Comparison of ENCODE assay signal across 31 cellular contexts in genomic region chr2:225980372-225980771, GRCh38.
"Had no signal": no experiment of that assay in that cellular context is flagged by ENCODE, and none has a peak within 500 bp of the region (broad histone marks: within the 10 kb centered on the region; RNA-seq: fewer than 3 reads in every experiment).

No MANE protein-coding gene starts in this region.

- DNase-seq: activated effector memory CD4-positive, alpha-beta T cell treated with anti-CD3 and anti-CD28 coated beads, Interleukin-2, amount 50 U/mL, for 16 hours; activated effector memory CD4-positive, alpha-beta T cell treated with Interleukin-2 at 50 U/mL for 16 hours; activated gamma-delta T cell; activated gamma-delta T cell treated with Interleukin-2 at 50 U/mL for 16 hours; activated naive CD4-positive, alpha-beta T cell; activated naive CD4-positive, alpha-beta T cell treated with anti-CD3 and anti-CD28 coated beads for 36 hours; activated naive CD4-positive, alpha-beta T cell treated with anti-CD3 and anti-CD28 coated beads, Interleukin-2, amount 10 ng/mL, durations not matched to agents 7 days and 5 days; activated naive CD4-positive, alpha-beta T cell treated with anti-CD3 and anti-CD28 coated beads, Interleukin-2, amount 50 U/mL, for 16 hours; activated naive CD4-positive, alpha-beta T cell treated with Interleukin-2 at 50 U/mL for 16 hours; activated naive CD8-positive, alpha-beta T cell treated with anti-CD3 and anti-CD28 coated beads for 36 hours; activated naive CD8-positive, alpha-beta T cell treated with anti-CD3 and anti-CD28 coated beads, Interleukin-2, amount 10 ng/mL, durations not matched to agents 7 days and 5 days; activated naive CD8-positive, alpha-beta T cell treated with anti-CD3 and anti-CD28 coated beads, Interleukin-2, amount 50 U/mL, for 24 hours; activated T-cell treated with anti-CD3 and anti-CD28 coated beads, Interleukin-2, amount 50 U/mL, for 24 hours; activated T-cell treated with anti-CD3 and anti-CD28 coated beads, Interleukin-2, amount 50 U/mL, for 4 hours; activated T-cell treated with anti-CD3 and anti-CD28 coated beads, Interleukin-2, amount 50 U/mL, for 48 hours; activated T-cell treated with anti-CD3 and anti-CD28 coated beads, Interleukin-2, amount 50 U/mL, for 72 hours; adrenal gland; amniotic stem cell; amygdala; anterior cingulate cortex; aorta; body of pancreas; brain microvascular endothelial cell; caudate nucleus; central memory CD4-positive, alpha-beta T cell; cerebellar nuclear complex had no signal

- ATAC-seq: activated naive CD4-positive, alpha-beta T cell treated with anti-CD3 and anti-CD28 coated beads, Interleukin-2, amount 50 U/mL, for 72 hours; activated naive CD8-positive, alpha-beta T cell treated with anti-CD3 and anti-CD28 coated beads, Interleukin-2, amount 50 U/mL, for 24 hours; activated T-cell treated with anti-CD3 and anti-CD28 coated beads, Interleukin-2, amount 50 U/mL, for 4 hours; activated T-cell treated with anti-CD3 and anti-CD28 coated beads, Interleukin-2, amount 50 U/mL, for 72 hours; activated T-helper 17 cell treated with anti-CD3 and anti-CD28 coated beads, Interleukin-2, amount 50 U/mL, for 72 hours; body of pancreas had no signal

- H3K9me3 ChIP-seq: adrenal gland, ascending aorta, body of pancreas had no signal

- H3K4me3 ChIP-seq: adrenal gland, ascending aorta, body of pancreas, breast epithelium, cardiac muscle cell had no signal

- H3K4me1 ChIP-seq: adrenal gland, ascending aorta, body of pancreas, breast epithelium had no signal

- H3K36me3 ChIP-seq: adrenal gland, ascending aorta, brain microvascular endothelial cell, breast epithelium, cardiac muscle cell had no signal

- H3K27ac ChIP-seq: adrenal gland, ascending aorta, body of pancreas, brain microvascular endothelial cell, breast epithelium, cardiac muscle cell had no signal

- H3K27me3 ChIP-seq: adrenal gland, ascending aorta, body of pancreas, brain microvascular endothelial cell, breast epithelium, cardiac muscle cell had no signal
